Comparison of ENCODE assay signal across 24 cellular contexts in genomic region chr22:23103199-23103954, GRCh38. TPM values are rescaled to one million over a fixed set of nuclear protein-coding genes. Genes with fewer than 3 reads are reported as not detected.
"Had no signal": no experiment of that assay in that cellular context is flagged by ENCODE, and none has a peak within 500 bp of the region (broad histone marks: within the 10 kb centered on the region; RNA-seq: fewer than 3 reads in every experiment).

No MANE protein-coding gene starts in this region.

- H3K27ac ChIP-seq: colonic mucosa, foreskin keratinocyte, left ventricle myocardium inferior, psoas muscle, skin epidermis, thoracic aorta, upper lobe of right lung had no signal

- H3K4me1 ChIP-seq: colonic mucosa, foreskin keratinocyte had no signal

- H3K4me3 ChIP-seq: adrenal gland, colonic mucosa, left ventricle myocardium inferior, psoas muscle, skin epidermis, thoracic aorta, upper lobe of right lung had no signal

- H3K36me3 ChIP-seq: adrenal gland, colonic mucosa, left ventricle myocardium inferior, thoracic aorta, upper lobe of right lung had no signal

- H3K9me3 Mint-ChIP-seq: activated CD4-positive, alpha-beta T cell treated with anti-CD3 and anti-CD28 coated beads, Interleukin-2, amount 10 ng/mL, durations not matched to agents 24 days and 14 days; activated naive CD4-positive, alpha-beta T cell treated with anti-CD3 and anti-CD28 coated beads, Interleukin-2, amount 50 U/mL, for 72 hours; activated T-cell treated with anti-CD3 and anti-CD28 coated beads, Interleukin-2, amount 50 U/mL, for 72 hours; stimulated activated naive CD8-positive, alpha-beta T cell treated with anti-CD3 and anti-CD28 coated beads, Interleukin-15, amount 100 ng/mL, for 72 hours; T-cell had no signal

- ATAC-seq: activated naive CD4-positive, alpha-beta T cell treated with anti-CD3 and anti-CD28 coated beads, Interleukin-2, amount 50 U/mL, for 72 hours; activated T-cell treated with anti-CD3 and anti-CD28 coated beads, Interleukin-2, amount 50 U/mL, for 72 hours; foreskin keratinocyte; psoas muscle; right cardiac atrium; stimulated activated naive CD8-positive, alpha-beta T cell treated with anti-CD3 and anti-CD28 coated beads, Interleukin-15, amount 100 ng/mL, for 72 hours; T-cell; upper lobe of right lung had no signal

- FAIRE-seq: kidney had no signal

- H3K9me3 ChIP-seq: adrenal gland, colonic mucosa, left ventricle myocardium inferior, psoas muscle, thoracic aorta, upper lobe of right lung had no signal

- H3K36me3 Mint-ChIP-seq: activated naive CD4-positive, alpha-beta T cell treated with anti-CD3 and anti-CD28 coated beads, Interleukin-2, amount 50 U/mL, for 72 hours; T-cell had no signal

- H3K27me3 Mint-ChIP-seq: activated CD4-positive, alpha-beta T cell treated with anti-CD3 and anti-CD28 coated beads, Interleukin-2, amount 10 ng/mL, durations not matched to agents 24 days and 14 days; stimulated activated naive CD8-positive, alpha-beta T cell treated with anti-CD3 and anti-CD28 coated beads, Interleukin-15, amount 100 ng/mL, for 72 hours; T-cell had no signal

- H3K4me3 Mint-ChIP-seq: activated CD4-positive, alpha-beta T cell treated with anti-CD3 and anti-CD28 coated beads, Interleukin-2, amount 10 ng/mL, durations not matched to agents 24 days and 14 days; activated T-cell treated with anti-CD3 and anti-CD28 coated beads, Interleukin-2, amount 50 U/mL, for 72 hours; stimulated activated naive CD8-positive, alpha-beta T cell treated with anti-CD3 and anti-CD28 coated beads, Interleukin-15, amount 100 ng/mL, for 72 hours; T-cell had no signal

- H3K4me1 Mint-ChIP-seq: activated CD4-positive, alpha-beta T cell treated with anti-CD3 and anti-CD28 coated beads, Interleukin-2, amount 10 ng/mL, durations not matched to agents 24 days and 14 days; stimulated activated naive CD8-positive, alpha-beta T cell treated with anti-CD3 and anti-CD28 coated beads, Interleukin-15, amount 100 ng/mL, for 72 hours; T-cell had no signal

- H3K27ac Mint-ChIP-seq: activated CD4-positive, alpha-beta T cell treated with anti-CD3 and anti-CD28 coated beads, Interleukin-2, amount 10 ng/mL, durations not matched to agents 24 days and 14 days; activated T-cell treated with anti-CD3 and anti-CD28 coated beads, Interleukin-2, amount 50 U/mL, for 72 hours; T-cell had no signal

- H3K27me3 ChIP-seq: adrenal gland, colonic mucosa, foreskin keratinocyte, upper lobe of right lung had no signal

- DNase-seq: activated CD4-positive, alpha-beta T cell treated with anti-CD3 and anti-CD28 coated beads, Interleukin-2, amount 10 ng/mL, durations not matched to agents 24 days and 14 days; activated CD4-positive, CD25-positive, alpha-beta regulatory T cell; activated CD8-positive, alpha-beta memory T cell treated with anti-CD3 and anti-CD28 coated beads for 24 hours; activated CD8-positive, alpha-beta memory T cell treated with anti-CD3 and anti-CD28 coated beads, Interleukin-2, amount 50 U/mL, for 48 hours; activated effector memory CD4-positive, alpha-beta T cell treated with anti-CD3 and anti-CD28 coated beads, Interleukin-2, amount 50 U/mL, for 16 hours; activated T-cell treated with anti-CD3 and anti-CD28 coated beads, Interleukin-2, amount 50 U/mL, for 72 hours; adrenal gland; colonic mucosa; foreskin keratinocyte; glutamatergic neuron; kidney; left ventricle myocardium inferior; mammary epithelial cell; psoas muscle; right cardiac atrium; stimulated activated naive CD8-positive, alpha-beta T cell treated with anti-CD3 and anti-CD28 coated beads, Interleukin-15, amount 100 ng/mL, for 72 hours; T-cell; upper lobe of right lung had no signal

RNA-seq across cellular contexts. Expression of gene RSPH14, which starts 38.4 kb away (rescaled TPM):
- total RNA-seq: activated CD4-positive, alpha-beta T cell treated with anti-CD3 and anti-CD28 coated beads, Interleukin-2, amount 10 ng/mL, durations not matched to agents 24 days and 14 days; foreskin keratinocyte; left ventricle myocardium inferior; myocyte; osteocyte; psoas muscle; right cardiac atrium; upper lobe of right lung had no signal
- polyA plus RNA-seq: fibroblast of lung, mammary epithelial cell, psoas muscle had no signal

RNA-seq across cellular contexts. Expression of gene RAB36, which starts 41.9 kb away (rescaled TPM):
- total RNA-seq: activated CD4-positive, alpha-beta T cell treated with anti-CD3 and anti-CD28 coated beads, Interleukin-2, amount 10 ng/mL, durations not matched to agents 24 days and 14 days had no signal
